ENCODE assay signal across 11 cellular contexts in genomic region chr11:8440649-8441048, GRCh38.
"Had no signal": no experiment of that assay in that cellular context is flagged by ENCODE, and none has a peak within 500 bp of the region (broad histone marks: within the 10 kb centered on the region; RNA-seq: fewer than 3 reads in every experiment).

No MANE protein-coding gene starts in this region.

- FAIRE-seq: H1, H54 had no signal

- H3K27ac ChIP-seq: GM23248 had no signal

- ATAC-seq: GM23338, HCT116 had no signal

- H3K4me3 ChIP-seq: GM23248, GM23338, HAP-1 had no signal

- H3K9me3 ChIP-seq: HAP-1 had no signal

- H3K9ac ChIP-seq: GM23248 had no signal

- H2AFZ ChIP-seq: GM23248, GM23338 had no signal

- H3K36me3 ChIP-seq: HAP-1 had no signal

- DNase-seq: GM23248, GOT3, H7, H9, HCEC 1CT, HFFc6 had no signal

- H3K4me2 ChIP-seq: GM23338 had no signal

- H3K4me1 ChIP-seq: HAP-1 had no signal
